Comparison of ENCODE assay signal across 8 cellular contexts in the genomic region with DNA sequence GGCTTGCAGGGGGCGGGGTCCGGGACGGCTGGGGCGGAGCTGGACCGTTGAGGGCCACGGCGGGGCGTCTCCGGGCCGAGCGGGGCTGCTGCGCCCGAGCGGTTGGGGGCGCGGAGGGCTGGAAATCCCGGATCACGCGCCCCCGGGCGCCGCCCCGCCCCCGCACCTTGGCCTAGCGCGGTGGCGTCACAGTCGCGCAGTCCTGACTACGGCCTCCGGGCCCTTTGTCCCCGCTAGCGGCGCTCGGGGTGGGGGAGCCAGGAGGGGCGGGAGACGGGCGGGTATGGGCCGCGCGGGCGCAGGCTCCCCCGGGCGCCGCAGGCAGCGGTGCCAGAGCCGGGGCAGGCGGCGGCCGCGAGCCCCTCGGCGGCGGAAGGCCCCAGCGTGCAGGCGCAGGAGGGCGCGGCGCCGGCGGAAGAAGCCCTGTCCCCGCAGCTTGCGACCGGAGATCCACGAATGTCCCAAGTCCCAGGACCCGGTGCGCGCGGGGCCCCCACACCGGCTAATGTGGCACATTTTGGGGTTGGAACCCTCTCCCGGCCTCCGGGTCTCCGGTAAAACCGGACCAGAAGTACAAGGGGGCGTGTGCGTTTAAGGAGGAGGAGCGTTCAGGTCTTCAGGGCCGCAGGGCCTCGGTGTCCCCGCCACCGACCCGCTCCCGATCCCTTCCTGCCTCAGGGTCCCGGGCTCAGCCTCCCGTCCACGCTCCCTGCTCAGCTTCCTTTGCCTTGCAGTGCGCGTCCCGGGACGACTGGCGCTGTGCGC. TPM values are rescaled to one million over a fixed set of nuclear protein-coding genes. Genes with fewer than 3 reads are reported as not detected.
DNase-seq lines count a peak whose midpoint lies in the region; ATAC-seq, FAIRE-seq and TF ChIP-seq lines count a peak whose summit lies in the region.

No MANE protein-coding gene starts in this region.

- H3K4me2 ChIP-seq in GM12878 (ENCODE audit: control insufficient read depth, insufficient read depth), result peak overlapping the region; percentile 75

- peaks cover 17% of the 10 kb centered on the region for H3K4me1 Mint-ChIP-seq in T-helper 2 cell treated with Interferon-gamma antibody and Interleukin-4, amounts not matched to agents 5 μg/mL and 100 μg/mL, for 36 hours (ENCODE audit: low read depth)

- WGBS in GM12878 (ENCODE audit: insufficient coverage, insufficient replicate concordance, low lambda C conversion rate, missing lambda C conversion rate), result under 1% methylated on average over 66 of the region's 92 CpGs

- RAD21 ChIA-PET in GM12878 (lab: Charles Lee; ENCODE audit: unreplicated experiment), result interaction anchor here (0.9 to 1.8 kb wide), 3 partner anchors 29 to 40 kb away, joined by 3 to 6 read pairs (median 5); partner anchors contain the start of gene ARHGAP45

- no peak for FAIRE-seq in GM12878 (lab: Jason Lieb, UNC)

- no peak for TF ChIP-seq RAD21 in GM12878 (IDR thresholded peaks at IDR 0.05; ENCODE audit: insufficient read depth, low read depth, low read length)

- peaks cover 5% of the 10 kb centered on the region for H3K9me3 Mint-ChIP-seq in T-helper 2 cell treated with Interferon-gamma antibody and Interleukin-4, amounts not matched to agents 5 μg/mL and 100 μg/mL, for 36 hours

- CTCF ChIA-PET in GM12878 (lab: Yijun Ruan, JAX), result interaction anchor here (1.0 kb wide), 1 partner anchor 9 kb away, joined by 3 read pairs; no protein-coding TSS in a partner anchor

- SMC1A ChIA-PET in GM12878 (lab: Charles Lee; ENCODE audit: uncharacterized antibody, unreplicated experiment), result interaction anchor here (1.2 kb wide), 1 partner anchor 181 kb away, joined by 3 read pairs; no protein-coding TSS in a partner anchor

- H4K20me1 ChIP-seq in GM12878 (ENCODE audit: control insufficient read depth, insufficient read depth), result no peaks in the 10 kb centered on the region; the same call in 1 of the 2 replicates

- peak; percentile 22; the same call in 1 of the 2 replicates for TF ChIP-seq POLR2A in GM12878 (IDR thresholded peaks at IDR 0.05; ENCODE audit: low read depth, low read length)

- no peak overlapping the region for H2AFZ ChIP-seq in GM12878 (ENCODE audit: control insufficient read depth, low read depth, low read length)

- H3K27me3 Mint-ChIP-seq in T-helper 2 cell treated with Interferon-gamma antibody and Interleukin-4, amounts not matched to agents 5 μg/mL and 100 μg/mL, for 36 hours (ENCODE audit: low read depth), result no peaks in the 10 kb centered on the region

- H3K4me1 ChIP-seq in GM12878 (ENCODE audit: control insufficient read depth, insufficient read depth, low read length), result peaks cover 30% of the 10 kb centered on the region
- H3K4me1 ChIP-seq in rectal smooth muscle tissue (ENCODE audit: control insufficient read depth, insufficient read depth, low read length), result peaks cover 15% of the 10 kb centered on the region

- POLR2A ChIA-PET in GM12878 (lab: Charles Lee), result interaction anchor here (0.8 to 4.0 kb wide), 7 partner anchors 11 to 81 kb away, joined by 3 to 45 read pairs (median 4); partner anchors contain the start of gene ARHGAP45

- DNase-seq in DMS53 treated with DMSO at 0.1 percent for 48 hours (lab: John Stamatoyannopoulos, UW; ENCODE audit: unreplicated experiment) (peak; percentile 7), LNCaP clone FGC (ENCODE audit: low read depth) (no peak), GM12878 (ENCODE audit: low read depth, low spot score) (no peak), hypothalamus (lab: John Stamatoyannopoulos, UW) (peak in 49 of 51 donors; percentile 28 to 85 (median 68))
- peak; percentile 81 for DNase-seq in T-helper 2 cell treated with Interferon-gamma antibody and Interleukin-4, amounts not matched to agents 5 μg/mL and 100 μg/mL, for 36 hours (ENCODE audit: low spot score)

- H3K4me3 ChIP-seq in LNCaP clone FGC (ENCODE audit: low read depth, low read length) (peak overlapping the region; percentile 56), GM12878 (peak overlapping the region; percentile 91), rectal smooth muscle tissue (ENCODE audit: low read length) (peak overlapping the region; percentile 86)

- peaks cover 5% of the 10 kb centered on the region for H3K36me3 Mint-ChIP-seq in T-helper 2 cell treated with Interferon-gamma antibody and Interleukin-4, amounts not matched to agents 5 μg/mL and 100 μg/mL, for 36 hours (ENCODE audit: low read depth)

- H3K79me2 ChIP-seq in GM12878 (ENCODE audit: control insufficient read depth, insufficient read depth, low read length), result peaks cover 9% of the 10 kb centered on the region

- TF ChIP-seq EP300 in GM12878 (IDR thresholded peaks at IDR 0.05; ENCODE audit: borderline replicate concordance in 1 of 2, control insufficient read depth in 1 of 2, low read depth in 2 of 2, low read length in 2 of 2), result no peak

- no peaks in the 10 kb centered on the region for H3K27me3 ChIP-seq in GM12878 (replicated peaks in 1 of 2; ENCODE audit: control insufficient read depth in 2 of 2, insufficient read depth in 2 of 2, low read length in 1 of 2)
- no peaks in the 10 kb centered on the region for H3K27me3 ChIP-seq in rectal smooth muscle tissue (ENCODE audit: control insufficient read depth, insufficient read depth, low read length)

- H3K27ac Mint-ChIP-seq in T-helper 2 cell treated with Interferon-gamma antibody and Interleukin-4, amounts not matched to agents 5 μg/mL and 100 μg/mL, for 36 hours, result peak overlapping the region; percentile 49

- TF ChIP-seq CTCF in LNCaP clone FGC (IDR thresholded peaks at IDR 0.05; ENCODE audit: control insufficient read depth, extremely low read depth, insufficient read depth) (no peak), GM12878 (IDR thresholded peaks at IDR 0.05 in 2 of 3, conservative IDR thresholded peaks at IDR 0.05 in 1 of 3; ENCODE audit: control insufficient read depth in 2 of 3, extremely low read depth in 1 of 3, insufficient read depth in 1 of 3, low read depth in 3 of 3, low read length in 3 of 3) (no peak)

- H3K36me3 ChIP-seq in GM12878 (ENCODE audit: control insufficient read depth in 2 of 2, insufficient read depth in 2 of 2, low read length in 1 of 2), result peaks cover 0 to 10% of the 10 kb centered on the region in 2 experiments; a peak in 2 of 4 replicates
- H3K36me3 ChIP-seq in rectal smooth muscle tissue (ENCODE audit: control insufficient read depth, insufficient read depth, low read length), result peaks cover 12% of the 10 kb centered on the region

- in situ Hi-C loops in GM12878 (cut with MboI), result loop anchor here (5.0 kb wide), 1 partner anchor 98 kb away; no protein-coding TSS in a partner anchor

- intact Hi-C loops in GM12878 (cut with micrococcal nuclease; ENCODE audit: unreplicated experiment), result loop anchor here (5.0 kb wide), 2 partner anchors 78 to 138 kb away; partner anchors contain the start of gene ATP5F1D

- H3K9ac ChIP-seq in GM12878 (ENCODE audit: control insufficient read depth, insufficient read depth, low read length) (peak overlapping the region; percentile 74), rectal smooth muscle tissue (ENCODE audit: low read length) (peak overlapping the region; percentile 68)

- ATAC-seq in GM21619 (IDR thresholded peaks at IDR 0.05; ENCODE audit: unreplicated experiment) (peak; percentile 22), GM12878 (peak; percentile 44), HG03378 (IDR thresholded peaks at IDR 0.05; ENCODE audit: unreplicated experiment) (no peak)

- H3K4me3 Mint-ChIP-seq in T-helper 2 cell treated with Interferon-gamma antibody and Interleukin-4, amounts not matched to agents 5 μg/mL and 100 μg/mL, for 36 hours, result peak overlapping the region; percentile 73

- TSS peak; percentile 78 for BruUV-seq in GM12878 (replicated peaks; lab: Mats Ljungman, UMichigan)

- H3K9me3 ChIP-seq in GM12878 (replicated peaks; ENCODE audit: control insufficient read depth, insufficient read depth, low read length), result no peaks in the 10 kb centered on the region; the same call in 2 of the 3 replicates

- peak overlapping the region; percentile 87 for H3K27ac ChIP-seq in GM12878 (ENCODE audit: control insufficient read depth, insufficient read depth)
- peak overlapping the region; percentile 98 for H3K27ac ChIP-seq in rectal smooth muscle tissue (ENCODE audit: low read depth, low read length)

RNA-seq across cellular contexts. Expression of gene GPX4, which starts 0.8 kb away (rescaled TPM):
- 30.7 and 37.1 TPM in 2 replicates for total RNA-seq in GM12878 (2013; cell fraction: nucleolus; rRNA removed)
- total RNA-seq in GM12878 (2014; rRNA removed) (325 and 388 TPM in 2 replicates), GM12878 (2014; rRNA removed; fragmentation: Illumina TruSeq; extraction: Trizol) (185 and 204 TPM in 2 replicates), GM12878 (2021) (305 and 316 TPM in 2 replicates)
- 143 TPM for polyA plus RNA-seq in GM12878 (2011; ENCODE audit: low read depth)
- polyA plus RNA-seq in GM12878 (2011; rRNA removed) (171 and 289 TPM in 2 replicates), GM12878 (2014; fragmentation: Illumina TruSeq; extraction: Trizol) (144 and 257 TPM in 2 replicates), GM12878 (2014; fragmentation: Nextera tagmentation; extraction: Ambion mirVana) (10 to 100 TPM; 33.3 to 99.6 TPM), GM12878 (2014; rRNA removed) (749 and 807 TPM in 2 replicates), GM12878 (2016; fragmentation: Nextera tagmentation; extraction: Ambion mirVana) (100 to 1,000 TPM; 534 to 574 TPM)
- 532 and 769 TPM in 2 replicates for polyA plus RNA-seq in GM12878 (2011; cell fraction: cytosol; rRNA removed)
- 455 and 480 TPM in 2 replicates for polyA plus RNA-seq in GM12878 (2011; cell fraction: nucleus; rRNA removed)
- polyA plus RNA-seq in GM12878 (2012), result 460 and 464 TPM in 2 replicates
- 134 and 182 TPM in 2 replicates for polyA minus RNA-seq in GM12878 (2011; rRNA and poly(A)+ RNA removed)
- 111 and 122 TPM in 2 replicates for polyA minus RNA-seq in GM12878 (2011; cell fraction: cytosol; rRNA and poly(A)+ RNA removed)
- 39.3 and 60.3 TPM in 2 replicates for polyA minus RNA-seq in GM12878 (2011; cell fraction: nucleus; rRNA and poly(A)+ RNA removed)

RNA-seq across cellular contexts. Expression of gene POLR2E, which starts 9.5 kb away (rescaled TPM):
- 37.4 and 46.6 TPM in 2 replicates for total RNA-seq in GM12878 (2013; cell fraction: nucleolus; rRNA removed)
- total RNA-seq in GM12878 (2014; rRNA removed), result 194 and 207 TPM in 2 replicates
- 78.7 and 85.5 TPM in 2 replicates for total RNA-seq in GM12878 (2014; rRNA removed; fragmentation: Illumina TruSeq; extraction: Trizol)
- 243 and 250 TPM in 2 replicates for total RNA-seq in GM12878 (2021)
- polyA plus RNA-seq in GM12878 (2011; ENCODE audit: low read depth), result 54.0 TPM
- 92.4 and 192 TPM in 2 replicates for polyA plus RNA-seq in GM12878 (2011; rRNA removed)
- polyA plus RNA-seq in GM12878 (2011; cell fraction: cytosol; rRNA removed), result 220 and 291 TPM in 2 replicates
- polyA plus RNA-seq in GM12878 (2011; cell fraction: nucleus; rRNA removed), result 162 and 168 TPM in 2 replicates
- polyA plus RNA-seq in GM12878 (2012), result 184 and 198 TPM in 2 replicates
- 10.0 and 142 TPM in 2 replicates for polyA plus RNA-seq in GM12878 (2014; fragmentation: Illumina TruSeq; extraction: Trizol)
- 10 to 100 TPM in 1 of 2 experiments, 1 to 10 TPM in 1; 4.0 to 17.0 TPM for polyA plus RNA-seq in GM12878 (2014; fragmentation: Nextera tagmentation; extraction: Ambion mirVana)
- 367 and 444 TPM in 2 replicates for polyA plus RNA-seq in GM12878 (2014; rRNA removed)
- polyA plus RNA-seq in GM12878 (2016; fragmentation: Nextera tagmentation; extraction: Ambion mirVana), result 100 to 1,000 TPM; 460 to 487 TPM
- 76.9 and 101 TPM in 2 replicates for polyA minus RNA-seq in GM12878 (2011; rRNA and poly(A)+ RNA removed)
- polyA minus RNA-seq in GM12878 (2011; cell fraction: cytosol; rRNA and poly(A)+ RNA removed), result 70.2 and 78.0 TPM in 2 replicates
- polyA minus RNA-seq in GM12878 (2011; cell fraction: nucleus; rRNA and poly(A)+ RNA removed), result 29.5 and 49.3 TPM in 2 replicates

RNA-seq across cellular contexts. Expression of gene ARHGAP45, which starts 37.7 kb away (rescaled TPM):
- 190 and 196 TPM in 2 replicates for total RNA-seq in GM12878 (2013; cell fraction: nucleolus; rRNA removed)
- 116 and 146 TPM in 2 replicates for total RNA-seq in GM12878 (2014; rRNA removed)
- total RNA-seq in GM12878 (2014; rRNA removed; fragmentation: Illumina TruSeq; extraction: Trizol), result 21.4 and 26.2 TPM in 2 replicates
- 142 and 151 TPM in 2 replicates for total RNA-seq in GM12878 (2021)
- polyA plus RNA-seq in GM12878 (2011; ENCODE audit: low read depth), result 33.0 TPM
- 20.8 and 53.2 TPM in 2 replicates for polyA plus RNA-seq in GM12878 (2011; rRNA removed)
- polyA plus RNA-seq in GM12878 (2011; cell fraction: cytosol; rRNA removed), result 64.0 and 103 TPM in 2 replicates
- 223 and 275 TPM in 2 replicates for polyA plus RNA-seq in GM12878 (2011; cell fraction: nucleus; rRNA removed)
- polyA plus RNA-seq in GM12878 (2012), result 85.3 and 105 TPM in 2 replicates
- 1.4 and 9.8 TPM in 2 replicates for polyA plus RNA-seq in GM12878 (2014; fragmentation: Illumina TruSeq; extraction: Trizol)
- polyA plus RNA-seq in GM12878 (2014; fragmentation: Nextera tagmentation; extraction: Ambion mirVana), result 1 to 10 TPM; 1.4 to 7.8 TPM
- polyA plus RNA-seq in GM12878 (2014; rRNA removed), result 96.0 and 125 TPM in 2 replicates
- polyA plus RNA-seq in GM12878 (2016; fragmentation: Nextera tagmentation; extraction: Ambion mirVana), result 10 to 100 TPM; 66.6 to 82.6 TPM
- 36.0 and 96.7 TPM in 2 replicates for polyA minus RNA-seq in GM12878 (2011; rRNA and poly(A)+ RNA removed)
- 45.4 and 45.7 TPM in 2 replicates for polyA minus RNA-seq in GM12878 (2011; cell fraction: cytosol; rRNA and poly(A)+ RNA removed)
- polyA minus RNA-seq in GM12878 (2011; cell fraction: nucleus; rRNA and poly(A)+ RNA removed), result 32.4 and 52.2 TPM in 2 replicates

Comparison
In these comparisons a context has a peak if more than half of its experiments do, and no peak if none do; other contexts are left out.
1. DNase-seq: peak in DMS53 treated with DMSO at 0.1 percent for 48 hours (single experiment), T-helper 2 cell treated with Interferon-gamma antibody and Interleukin-4, amounts not matched to agents 5 μg/mL and 100 μg/mL, for 36 hours (single experiment) and hypothalamus (49 of 51); none in LNCaP clone FGC (single experiment) and GM12878 (single experiment).
2. Peak in every context shown above with its lines, with median percentiles within 50 percentile points of each other: H3K4me3 ChIP-seq.